Comparison of ENCODE assay signal across 1 cellular context in genomic region chr3:121545564-121546455, GRCh38.
A peak's percentile ranks its signal among the peaks of the same experiment; 100 is the strongest.
TF ChIP-seq lines count a peak whose summit lies in the region.

Gene POLQ, minus strand, starts transcription at chr3:121545988. Its CDS starts 111 bp downstream, at chr3:121545877.

TF ChIP-seq in K562, 482 proteins besides CTCF, POLR2A, EP300 and RAD21 (continued from another document and continues in another):
- peak; percentile 63; the same call in 1 of the 2 replicates for TF ChIP-seq CREB3L1 (IDR thresholded peaks at IDR 0.05; ENCODE audit: borderline replicate concordance, low read depth)
- TF ChIP-seq POLR2H (tag; IDR thresholded peaks at IDR 0.05; ENCODE audit: low read depth) = peak; percentile 28; the same call in 1 of the 2 replicates
- TF ChIP-seq ZNF707 (CRISPR knock-in tag; conservative IDR thresholded peaks at IDR 0.05) = no peak
- TF ChIP-seq ZNF134 (CRISPR knock-in tag; conservative IDR thresholded peaks at IDR 0.05) = no peak
- TF ChIP-seq, protein P1, sequence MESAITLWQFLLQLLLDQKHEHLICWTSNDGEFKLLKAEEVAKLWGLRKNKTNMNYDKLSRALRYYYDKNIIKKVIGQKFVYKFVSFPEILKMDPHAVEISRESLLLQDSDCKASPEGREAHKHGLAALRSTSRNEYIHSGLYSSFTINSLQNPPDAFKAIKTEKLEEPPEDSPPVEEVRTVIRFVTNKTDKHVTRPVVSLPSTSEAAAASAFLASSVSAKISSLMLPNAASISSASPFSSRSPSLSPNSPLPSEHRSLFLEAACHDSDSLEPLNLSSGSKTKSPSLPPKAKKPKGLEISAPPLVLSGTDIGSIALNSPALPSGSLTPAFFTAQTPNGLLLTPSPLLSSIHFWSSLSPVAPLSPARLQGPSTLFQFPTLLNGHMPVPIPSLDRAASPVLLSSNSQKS (CRISPR knock-in tag; IDR thresholded peaks at IDR 0.05) = no peak
- TF ChIP-seq KAT8 (IDR thresholded peaks at IDR 0.05; ENCODE audit: low read depth) = no peak
- TF ChIP-seq, protein P2, sequence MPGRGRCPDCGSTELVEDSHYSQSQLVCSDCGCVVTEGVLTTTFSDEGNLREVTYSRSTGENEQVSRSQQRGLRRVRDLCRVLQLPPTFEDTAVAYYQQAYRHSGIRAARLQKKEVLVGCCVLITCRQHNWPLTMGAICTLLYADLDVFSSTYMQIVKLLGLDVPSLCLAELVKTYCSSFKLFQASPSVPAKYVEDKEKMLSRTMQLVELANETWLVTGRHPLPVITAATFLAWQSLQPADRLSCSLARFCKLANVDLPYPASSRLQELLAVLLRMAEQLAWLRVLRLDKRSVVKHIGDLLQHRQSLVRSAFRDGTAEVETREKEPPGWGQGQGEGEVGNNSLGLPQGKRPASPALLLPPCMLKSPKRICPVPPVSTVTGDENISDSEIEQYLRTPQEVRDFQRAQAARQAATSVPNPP (IDR thresholded peaks at IDR 0.05; ENCODE audit: borderline replicate concordance, insufficient read depth, insufficient read length) = no peak
- no peak for TF ChIP-seq CEBPZ (IDR thresholded peaks at IDR 0.05; ENCODE audit: borderline replicate concordance, low read depth, low read length)
- peak; percentile 89 for TF ChIP-seq ZBTB40 (IDR thresholded peaks at IDR 0.05)
- no peak for TF ChIP-seq ZBTB40 (CRISPR knock-in tag; IDR thresholded peaks at IDR 0.05)
- TF ChIP-seq, protein P3, sequence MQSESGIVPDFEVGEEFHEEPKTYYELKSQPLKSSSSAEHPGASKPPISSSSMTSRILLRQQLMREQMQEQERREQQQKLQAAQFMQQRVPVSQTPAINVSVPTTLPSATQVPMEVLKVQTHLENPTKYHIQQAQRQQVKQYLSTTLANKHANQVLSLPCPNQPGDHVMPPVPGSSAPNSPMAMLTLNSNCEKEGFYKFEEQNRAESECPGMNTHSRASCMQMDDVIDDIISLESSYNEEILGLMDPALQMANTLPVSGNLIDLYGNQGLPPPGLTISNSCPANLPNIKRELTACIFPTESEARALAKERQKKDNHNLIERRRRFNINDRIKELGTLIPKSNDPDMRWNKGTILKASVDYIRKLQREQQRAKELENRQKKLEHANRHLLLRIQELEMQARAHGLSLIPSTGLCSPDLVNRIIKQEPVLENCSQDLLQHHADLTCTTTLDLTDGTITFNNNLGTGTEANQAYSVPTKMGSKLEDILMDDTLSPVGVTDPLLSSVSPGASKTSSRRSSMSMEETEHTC (IDR thresholded peaks at IDR 0.05) = no peak
- TF ChIP-seq LCOR (CRISPR knock-in tag; IDR thresholded peaks at IDR 0.05) = no peak
- TF ChIP-seq, protein P4, sequence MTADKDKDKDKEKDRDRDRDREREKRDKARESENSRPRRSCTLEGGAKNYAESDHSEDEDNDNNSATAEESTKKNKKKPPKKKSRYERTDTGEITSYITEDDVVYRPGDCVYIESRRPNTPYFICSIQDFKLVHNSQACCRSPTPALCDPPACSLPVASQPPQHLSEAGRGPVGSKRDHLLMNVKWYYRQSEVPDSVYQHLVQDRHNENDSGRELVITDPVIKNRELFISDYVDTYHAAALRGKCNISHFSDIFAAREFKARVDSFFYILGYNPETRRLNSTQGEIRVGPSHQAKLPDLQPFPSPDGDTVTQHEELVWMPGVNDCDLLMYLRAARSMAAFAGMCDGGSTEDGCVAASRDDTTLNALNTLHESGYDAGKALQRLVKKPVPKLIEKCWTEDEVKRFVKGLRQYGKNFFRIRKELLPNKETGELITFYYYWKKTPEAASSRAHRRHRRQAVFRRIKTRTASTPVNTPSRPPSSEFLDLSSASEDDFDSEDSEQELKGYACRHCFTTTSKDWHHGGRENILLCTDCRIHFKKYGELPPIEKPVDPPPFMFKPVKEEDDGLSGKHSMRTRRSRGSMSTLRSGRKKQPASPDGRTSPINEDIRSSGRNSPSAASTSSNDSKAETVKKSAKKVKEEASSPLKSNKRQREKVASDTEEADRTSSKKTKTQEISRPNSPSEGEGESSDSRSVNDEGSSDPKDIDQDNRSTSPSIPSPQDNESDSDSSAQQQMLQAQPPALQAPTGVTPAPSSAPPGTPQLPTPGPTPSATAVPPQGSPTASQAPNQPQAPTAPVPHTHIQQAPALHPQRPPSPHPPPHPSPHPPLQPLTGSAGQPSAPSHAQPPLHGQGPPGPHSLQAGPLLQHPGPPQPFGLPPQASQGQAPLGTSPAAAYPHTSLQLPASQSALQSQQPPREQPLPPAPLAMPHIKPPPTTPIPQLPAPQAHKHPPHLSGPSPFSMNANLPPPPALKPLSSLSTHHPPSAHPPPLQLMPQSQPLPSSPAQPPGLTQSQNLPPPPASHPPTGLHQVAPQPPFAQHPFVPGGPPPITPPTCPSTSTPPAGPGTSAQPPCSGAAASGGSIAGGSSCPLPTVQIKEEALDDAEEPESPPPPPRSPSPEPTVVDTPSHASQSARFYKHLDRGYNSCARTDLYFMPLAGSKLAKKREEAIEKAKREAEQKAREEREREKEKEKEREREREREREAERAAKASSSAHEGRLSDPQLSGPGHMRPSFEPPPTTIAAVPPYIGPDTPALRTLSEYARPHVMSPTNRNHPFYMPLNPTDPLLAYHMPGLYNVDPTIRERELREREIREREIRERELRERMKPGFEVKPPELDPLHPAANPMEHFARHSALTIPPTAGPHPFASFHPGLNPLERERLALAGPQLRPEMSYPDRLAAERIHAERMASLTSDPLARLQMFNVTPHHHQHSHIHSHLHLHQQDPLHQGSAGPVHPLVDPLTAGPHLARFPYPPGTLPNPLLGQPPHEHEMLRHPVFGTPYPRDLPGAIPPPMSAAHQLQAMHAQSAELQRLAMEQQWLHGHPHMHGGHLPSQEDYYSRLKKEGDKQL (CRISPR knock-in tag; IDR thresholded peaks at IDR 0.05; ENCODE audit: borderline replicate concordance) = no peak
- TF ChIP-seq VEZF1 (CRISPR knock-in tag; IDR thresholded peaks at IDR 0.05) = no peak
- peak; percentile 82 for TF ChIP-seq POLR2G (IDR thresholded peaks at IDR 0.05; ENCODE audit: low read depth, low read length)
- TF ChIP-seq NR2C1 (IDR thresholded peaks at IDR 0.05) = 0 out of 2 replicates have a peak, but pooled peaks have one; percentile 21
- TF ChIP-seq NR2C1 (tag; IDR thresholded peaks at IDR 0.05) = no peak
- TF ChIP-seq, protein P5, sequence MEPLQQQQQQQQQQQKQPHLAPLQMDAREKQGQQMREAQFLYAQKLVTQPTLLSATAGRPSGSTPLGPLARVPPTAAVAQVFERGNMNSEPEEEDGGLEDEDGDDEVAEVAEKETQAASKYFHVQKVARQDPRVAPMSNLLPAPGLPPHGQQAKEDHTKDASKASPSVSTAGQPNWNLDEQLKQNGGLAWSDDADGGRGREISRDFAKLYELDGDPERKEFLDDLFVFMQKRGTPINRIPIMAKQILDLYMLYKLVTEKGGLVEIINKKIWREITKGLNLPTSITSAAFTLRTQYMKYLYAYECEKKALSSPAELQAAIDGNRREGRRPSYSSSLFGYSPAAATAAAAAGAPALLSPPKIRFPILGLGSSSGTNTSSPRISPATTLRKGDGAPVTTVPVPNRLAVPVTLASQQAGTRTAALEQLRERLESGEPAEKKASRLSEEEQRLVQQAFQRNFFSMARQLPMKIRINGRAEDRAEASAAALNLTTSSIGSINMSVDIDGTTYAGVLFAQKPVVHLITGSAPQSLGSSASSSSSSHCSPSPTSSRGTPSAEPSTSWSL (CRISPR knock-in tag; IDR thresholded peaks at IDR 0.05; ENCODE audit: borderline replicate concordance) = no peak
